Comparison of ENCODE assay signal across 14 cellular contexts in the genomic region with DNA sequence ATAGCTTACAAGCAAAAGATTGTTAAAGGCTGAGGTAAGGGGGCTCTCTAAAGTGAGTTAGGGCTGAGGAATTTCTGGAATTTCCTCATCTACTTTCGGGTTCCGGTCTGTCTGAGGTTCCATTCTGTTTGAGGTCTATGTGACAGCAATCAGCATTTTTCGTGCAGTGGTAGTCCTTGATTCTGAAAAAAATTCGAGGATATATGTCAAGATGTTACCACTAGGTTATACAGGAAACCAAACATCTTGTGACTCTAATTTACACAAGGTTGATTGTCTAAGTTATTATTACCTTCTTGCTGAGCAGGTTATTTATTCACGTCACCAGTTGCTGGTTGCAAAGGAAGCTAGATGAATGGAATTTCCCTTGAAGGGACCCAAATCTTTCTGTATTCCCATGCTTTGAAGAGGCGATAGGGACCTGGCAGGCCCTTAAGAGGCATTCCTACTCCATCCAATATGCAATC. TPM values are rescaled to one million over a fixed set of nuclear protein-coding genes. Genes with fewer than 3 reads are reported as not detected.
DNase-seq lines count a peak whose midpoint lies in the region; ATAC-seq, FAIRE-seq and TF ChIP-seq lines count a peak whose summit lies in the region.
"Had no signal": no experiment of that assay in that cellular context is flagged by ENCODE, and none has a peak within 500 bp of the region (broad histone marks: within the 10 kb centered on the region; RNA-seq: fewer than 3 reads in every experiment).

No MANE protein-coding gene starts in this region.

- H3K27me3 ChIP-seq in breast epithelium (no peaks in the 10 kb centered on the region), astrocyte (ENCODE audit: insufficient read depth, low read length) (no peaks in the 10 kb centered on the region), iPS DF 6.9 (ENCODE audit: control insufficient read depth, insufficient read depth, low read length) (no peaks in the 10 kb centered on the region)

- H3K36me3 Mint-ChIP-seq in MCF 10A (ENCODE audit: insufficient read depth, unreplicated experiment) (no peaks in the 10 kb centered on the region), astrocyte (ENCODE audit: low read depth, unreplicated experiment) (no peaks in the 10 kb centered on the region)
- H3K36me3 Mint-ChIP-seq in naive thymus-derived CD8-positive, alpha-beta T cell, result no peaks in the 10 kb centered on the region

- H3K4me3 ChIP-seq in breast epithelium, result no peak overlapping the region
- H3K4me3 ChIP-seq in astrocyte (ENCODE audit: insufficient read depth, low read depth, low read length), result no peak overlapping the region
- no peak overlapping the region for H3K4me3 ChIP-seq in iPS DF 6.9 (ENCODE audit: low read length)
- H3K4me3 ChIP-seq: coronary artery had no signal

- H3K4me2 ChIP-seq in astrocyte (ENCODE audit: low read length), result peak overlapping the region; percentile 63

- no peak overlapping the region for H3K9ac ChIP-seq in astrocyte (ENCODE audit: low read length)

- no peak for TF ChIP-seq POLR2A in breast epithelium (IDR thresholded peaks at IDR 0.05)

- H2AFZ ChIP-seq in astrocyte (ENCODE audit: low read depth, low read length), result no peak overlapping the region

- TF ChIP-seq CTCF in MCF 10A (IDR thresholded peaks at IDR 0.05; ENCODE audit: unreplicated experiment) (no peak), breast epithelium (IDR thresholded peaks at IDR 0.05) (no peak), astrocyte (IDR thresholded peaks at IDR 0.05; ENCODE audit: insufficient read depth, low read depth, low read length) (no peak)

- no peaks in the 10 kb centered on the region for H3K27me3 Mint-ChIP-seq in MCF 10A (ENCODE audit: insufficient read depth, unreplicated experiment)
- no peaks in the 10 kb centered on the region for H3K27me3 Mint-ChIP-seq in astrocyte (ENCODE audit: low read depth, unreplicated experiment)
- peaks cover 0 to 2% (median 0%) of the 10 kb centered on the region in 5 donors for H3K27me3 Mint-ChIP-seq in naive thymus-derived CD8-positive, alpha-beta T cell

- peak; percentile 5 for DNase-seq in MCF 10A (ENCODE audit: unreplicated experiment)
- DNase-seq in breast epithelium (ENCODE audit: low spot score in 2 of 2), result no peak
- DNase-seq in astrocyte (ENCODE audit: low read depth), result peak; percentile 87
- DNase-seq in iPS DF 6.9 (ENCODE audit: low read depth, low spot score), result peak; percentile 33
- no peak for DNase-seq in naive thymus-derived CD8-positive, alpha-beta T cell
- DNase-seq: NCI-H526 treated with DMSO at 0.1 percent for 48 hours had no signal

- FAIRE-seq in astrocyte (lab: Jason Lieb, UNC), result peak; percentile 76

- no peaks in the 10 kb centered on the region for H3K79me2 ChIP-seq in astrocyte (ENCODE audit: insufficient read depth, low read length)

- ATAC-seq in GM21515 (IDR thresholded peaks at IDR 0.05; ENCODE audit: unreplicated experiment) (no peak), HG02678 (IDR thresholded peaks at IDR 0.05; ENCODE audit: unreplicated experiment) (no peak), HG02588 (IDR thresholded peaks at IDR 0.05; ENCODE audit: unreplicated experiment) (no peak)
- no peak for ATAC-seq in naive thymus-derived CD8-positive, alpha-beta T cell
- ATAC-seq: sciatic nerve had no signal

- CTCF ChIA-PET in MCF 10A (lab: Yijun Ruan, JAX), result interaction anchor here (0.6 to 1.5 kb wide), 3 partner anchors 168 to 335 kb away, joined by 3 read pairs; a partner anchor contains a TSS

- BruUV-seq in MCF 10A (replicated peaks; lab: Mats Ljungman, UMichigan), result no TSS peak

- H4K20me1 ChIP-seq in astrocyte (ENCODE audit: insufficient read depth, low read length), result no peaks in the 10 kb centered on the region

- H3K4me1 ChIP-seq in breast epithelium, result no peaks in the 10 kb centered on the region
- H3K4me1 ChIP-seq in astrocyte (ENCODE audit: insufficient read depth, low read length), result peaks cover 18% of the 10 kb centered on the region
- H3K4me1 ChIP-seq in iPS DF 6.9 (ENCODE audit: control insufficient read depth, insufficient read depth, low read length), result peaks cover 4% of the 10 kb centered on the region; the same call in 1 of the 2 replicates

- POLR2A ChIA-PET in MCF 10A (lab: Yijun Ruan, JAX), result no interaction called here
- POLR2A ChIA-PET in naive thymus-derived CD8-positive, alpha-beta T cell (lab: Charles Lee), result no interaction called here

- intact Hi-C loops in MCF 10A (cut with micrococcal nuclease) (loop anchor here (2.0 kb wide), 1 partner anchor 82 kb away; no protein-coding TSS in a partner anchor), breast epithelium (cut with DNase I; ENCODE audit: low total_unique reads) (no loop called here)

- H3K36me3 ChIP-seq in breast epithelium (no peaks in the 10 kb centered on the region), astrocyte (ENCODE audit: insufficient read depth, low read length) (no peaks in the 10 kb centered on the region), iPS DF 6.9 (ENCODE audit: control insufficient read depth, insufficient read depth, low read length) (no peaks in the 10 kb centered on the region)

- H3K27ac ChIP-seq in breast epithelium, result peak overlapping the region in 1 of 2 donors; percentile 32
- peak overlapping the region; percentile 65 for H3K27ac ChIP-seq in astrocyte (ENCODE audit: low read depth, low read length)
- no peak overlapping the region for H3K27ac ChIP-seq in iPS DF 6.9 (ENCODE audit: low read length)
- H3K27ac ChIP-seq: 22Rv1, coronary artery had no signal

- H3K9me3 ChIP-seq in breast epithelium, result no peaks in the 10 kb centered on the region
- H3K9me3 ChIP-seq in astrocyte (ENCODE audit: insufficient read depth, low read depth, low read length), result no peaks in the 10 kb centered on the region
- no peaks in the 10 kb centered on the region for H3K9me3 ChIP-seq in iPS DF 6.9 (ENCODE audit: control insufficient read depth, insufficient read depth, low read length)

- H3K4me1 Mint-ChIP-seq in MCF 10A (ENCODE audit: insufficient read depth, unreplicated experiment), result peaks cover 14% of the 10 kb centered on the region
- peaks cover 27% of the 10 kb centered on the region for H3K4me1 Mint-ChIP-seq in astrocyte (ENCODE audit: low read depth, unreplicated experiment)
- H3K4me1 Mint-ChIP-seq in naive thymus-derived CD8-positive, alpha-beta T cell, result peaks cover 2 to 11% (median 7%) of the 10 kb centered on the region in 4 donors

- H3K4me3 Mint-ChIP-seq in MCF 10A (ENCODE audit: unreplicated experiment), result no peak overlapping the region
- H3K4me3 Mint-ChIP-seq in astrocyte (ENCODE audit: unreplicated experiment), result no peak overlapping the region
- H3K4me3 Mint-ChIP-seq in naive thymus-derived CD8-positive, alpha-beta T cell, result no peak overlapping the region

- H3K9me3 Mint-ChIP-seq in MCF 10A (ENCODE audit: unreplicated experiment) (no peaks in the 10 kb centered on the region), astrocyte (ENCODE audit: unreplicated experiment) (peaks cover 6% of the 10 kb centered on the region)
- no peaks in the 10 kb centered on the region for H3K9me3 Mint-ChIP-seq in naive thymus-derived CD8-positive, alpha-beta T cell

- H3K27ac Mint-ChIP-seq in MCF 10A (ENCODE audit: low read depth, unreplicated experiment) (no peak overlapping the region), astrocyte (ENCODE audit: unreplicated experiment) (peak overlapping the region; percentile 95)
- H3K27ac Mint-ChIP-seq in naive thymus-derived CD8-positive, alpha-beta T cell, result no peak overlapping the region

- no CpG with 5 or more reads among the region's 6 CpGs for WGBS in iPS DF 6.9 (ENCODE audit: insufficient coverage, insufficient read length)

RNA-seq across cellular contexts. Expression of a gene that starts 35.2 kb away (rescaled TPM):
- total RNA-seq in MCF 10A (2022), result not detected in 2 replicates
- 1 to 10 TPM in 2 of 3 donors, not detected in 1; 1.6 to 6.9 TPM for total RNA-seq in breast epithelium
- total RNA-seq in astrocyte, result 0.52 and 0.55 TPM in 2 replicates
- 1 to 10 TPM; 3.7 TPM for total RNA-seq in naive thymus-derived CD8-positive, alpha-beta T cell
- polyA plus RNA-seq in naive thymus-derived CD8-positive, alpha-beta T cell, result 10 to 100 TPM in 1 of 3 donors, 1 to 10 TPM in 2; 7.7 to 12.7 (median 9.4) TPM
- total RNA-seq: sciatic nerve had no signal
- polyA plus RNA-seq: liver had no signal

RNA-seq across cellular contexts. Expression of a gene that starts 38.1 kb away (rescaled TPM):
- total RNA-seq in MCF 10A (2022) (not detected in 2 replicates), breast epithelium (not detected), astrocyte (0.11 TPM in 1 of 2 replicates, not detected in the other)
- not detected for total RNA-seq in naive thymus-derived CD8-positive, alpha-beta T cell
- polyA plus RNA-seq in naive thymus-derived CD8-positive, alpha-beta T cell, result not detected
- total RNA-seq: liver; sciatic nerve; T-helper 2 cell treated with Interferon-gamma antibody and Interleukin-4, amounts not matched to agents 100 ng/mL and 5 ng/mL, for 36 hours had no signal
- polyA plus RNA-seq: liver had no signal

Comparison
In these comparisons a context has a peak if more than half of its experiments do, and no peak if none do; other contexts are left out.
1. DNase-seq: peak in MCF 10A (single experiment), astrocyte (single experiment) and iPS DF 6.9 (single experiment); none in breast epithelium (0 of 2) and naive thymus-derived CD8-positive, alpha-beta T cell (0 of 10).